ENCODE assay signal across 20 cellular contexts in genomic region chr19:46613525-46613924, GRCh38. TPM values are rescaled to one million over a fixed set of nuclear protein-coding genes. Genes with fewer than 3 reads are reported as not detected.
DNase-seq lines count a peak whose midpoint lies in the region; ATAC-seq lines count a peak whose summit lies in the region.
"Had no signal": no experiment of that assay in that cellular context is flagged by ENCODE, and none has a peak within 500 bp of the region (broad histone marks: within the 10 kb centered on the region; RNA-seq: fewer than 3 reads in every experiment).

No MANE protein-coding gene starts in this region.

- peaks cover 16% of the 10 kb centered on the region for H3K36me3 ChIP-seq in CD4-positive, CD25-positive, alpha-beta regulatory T cell (ENCODE audit: control insufficient read depth, insufficient read depth, low read length)
- peaks cover 0 to 17% (median 11%) of the 10 kb centered on the region in 3 experiments for H3K36me3 ChIP-seq in naive thymus-derived CD4-positive, alpha-beta T cell (ENCODE audit: control insufficient read depth in 2 of 3, insufficient read depth in 3 of 3, low read length in 3 of 3)
- H3K36me3 ChIP-seq: breast epithelium had no signal

- H3K4me1 ChIP-seq in CD4-positive, CD25-positive, alpha-beta regulatory T cell (ENCODE audit: control insufficient read depth, insufficient read depth, low read length, poor library complexity, severe bottlenecking), result peaks cover 66% of the 10 kb centered on the region
- H3K4me1 ChIP-seq in naive thymus-derived CD4-positive, alpha-beta T cell (ENCODE audit: control insufficient read depth in 2 of 2, insufficient read depth in 2 of 2, low read length in 2 of 2), result peaks cover 24 to 78% of the 10 kb centered on the region in 2 donors

- CTCF ChIA-PET in activated CD4-positive, alpha-beta T cell treated with anti-CD3 and anti-CD28 coated beads for 36 hours (lab: Charles Lee), result interaction anchor here (0.6 to 14.4 kb wide), 14 partner anchors 8 to 434 kb away, joined by 3 to 206 read pairs (median 4); partner anchors contain the start of genes CALM3, DACT3, GNG8 and PTGIR
- CTCF ChIA-PET in naive thymus-derived CD4-positive, alpha-beta T cell (lab: Charles Lee), result interaction anchor here (0.6 to 9.0 kb wide), 13 partner anchors 11 to 483 kb away, joined by 3 to 137 read pairs (median 4); partner anchors contain the start of genes CALM3, DACT3 and PTGIR

- no peaks in the 10 kb centered on the region for H3K9me3 ChIP-seq in CD4-positive, CD25-positive, alpha-beta regulatory T cell (ENCODE audit: control insufficient read depth in 2 of 2, low read length in 2 of 2)
- no peaks in the 10 kb centered on the region for H3K9me3 ChIP-seq in naive thymus-derived CD4-positive, alpha-beta T cell (ENCODE audit: control insufficient read depth in 2 of 3, low read length in 3 of 3)
- H3K9me3 ChIP-seq: BLaER1, breast epithelium had no signal

- peak overlapping the region; percentile 37 for H3K27ac ChIP-seq in CD4-positive, CD25-positive, alpha-beta regulatory T cell (ENCODE audit: insufficient read depth, low read length, poor library complexity, severe bottlenecking)
- peak overlapping the region; percentile 65 for H3K27ac ChIP-seq in naive thymus-derived CD4-positive, alpha-beta T cell (ENCODE audit: low read depth, low read length)
- H3K27ac ChIP-seq: BLaER1, breast epithelium had no signal

- no peak overlapping the region for H3K27ac Mint-ChIP-seq in activated CD4-positive, alpha-beta T cell treated with anti-CD3 and anti-CD28 coated beads for 36 hours
- H3K27ac Mint-ChIP-seq in CD4-positive, CD25-positive, alpha-beta regulatory T cell, result peak overlapping the region; percentile 88 to 92 (median 92)
- H3K27ac Mint-ChIP-seq in activated T-helper 2 cell treated with anti-CD3 and anti-CD28 coated beads, Interferon-gamma antibody, Interleukin-2, Interleukin-4, amounts not matched to agents 10 μg/mL and 5 μg/mL and 100 μg/mL, durations not matched to agents 14 hours and 24 hours and 36 hours, result peak overlapping the region; percentile 87
- H3K27ac Mint-ChIP-seq in naive thymus-derived CD4-positive, alpha-beta T cell, result peak overlapping the region in 8 of 9 donors; percentile 29 to 92 (median 89)
- H3K27ac Mint-ChIP-seq: dendritic cell treated with granulocyte-macrophage colony-stimulating factor and Interleukin-4, amounts not matched to agents 40 ng/mL and 50 ng/mL, for 4 days had no signal

- POLR2A ChIA-PET in activated CD4-positive, alpha-beta T cell treated with anti-CD3 and anti-CD28 coated beads for 36 hours (lab: Charles Lee), result interaction anchor here (1.7 kb wide), 1 partner anchor 48 kb away, joined by 7 read pairs; the partner anchor contains the start of gene DACT3
- POLR2A ChIA-PET in naive thymus-derived CD4-positive, alpha-beta T cell (lab: Charles Lee), result interaction anchor here (0.7 to 5.2 kb wide), 5 partner anchors 12 to 48 kb away, joined by 3 to 112 read pairs (median 23); partner anchors contain the start of genes CALM3 and DACT3

- peak; percentile 11 for DNase-seq in activated CD4-positive, alpha-beta T cell treated with anti-CD3 and anti-CD28 coated beads for 36 hours
- no peak for DNase-seq in activated CD4-positive, alpha-beta T cell treated with anti-CD3 and anti-CD28 coated beads for 4 hours
- DNase-seq in CD4-positive, CD25-positive, alpha-beta regulatory T cell, result no peak
- no peak for DNase-seq in activated T-helper 2 cell treated with anti-CD3 and anti-CD28 coated beads, Interferon-gamma antibody, Interleukin-2, Interleukin-4, amounts not matched to agents 10 μg/mL and 5 μg/mL and 100 μg/mL, durations not matched to agents 14 hours and 24 hours and 36 hours (ENCODE audit: low spot score)
- no peak for DNase-seq in naive thymus-derived CD4-positive, alpha-beta T cell
- DNase-seq in KG1 (lab: John Stamatoyannopoulos, UW) (no peak), NCI-H69 (lab: John Stamatoyannopoulos, UW) (no peak)
- DNase-seq: SIG-M5 had no signal

- no peaks in the 10 kb centered on the region for H3K9me3 Mint-ChIP-seq in activated CD4-positive, alpha-beta T cell treated with anti-CD3 and anti-CD28 coated beads for 36 hours (ENCODE audit: low read depth)
- no peaks in the 10 kb centered on the region for H3K9me3 Mint-ChIP-seq in CD4-positive, CD25-positive, alpha-beta regulatory T cell
- no peaks in the 10 kb centered on the region for H3K9me3 Mint-ChIP-seq in activated T-helper 2 cell treated with anti-CD3 and anti-CD28 coated beads, Interferon-gamma antibody, Interleukin-2, Interleukin-4, amounts not matched to agents 10 μg/mL and 5 μg/mL and 100 μg/mL, durations not matched to agents 14 hours and 24 hours and 36 hours
- no peaks in the 10 kb centered on the region for H3K9me3 Mint-ChIP-seq in naive thymus-derived CD4-positive, alpha-beta T cell
- H3K9me3 Mint-ChIP-seq: activated naive CD4-positive, alpha-beta T cell treated with anti-CD3 and anti-CD28 coated beads, Interleukin-2, amount 50 U/mL, for 72 hours; dendritic cell treated with granulocyte-macrophage colony-stimulating factor and Interleukin-4, amounts not matched to agents 40 ng/mL and 50 ng/mL, for 4 days; mesothelial cell of epicardium; neural crest cell had no signal

- intact Hi-C loops in activated CD4-positive, alpha-beta T cell treated with anti-CD3 and anti-CD28 coated beads for 36 hours (cut with DNase I, micrococcal nuclease), result no loop called here
- intact Hi-C loops in activated T-helper 2 cell treated with anti-CD3 and anti-CD28 coated beads, Interferon-gamma antibody, Interleukin-2, Interleukin-4, amounts not matched to agents 10 μg/mL and 5 μg/mL and 100 μg/mL, durations not matched to agents 14 hours and 24 hours and 36 hours (cut with micrococcal nuclease), result no loop called here
- intact Hi-C loops in naive thymus-derived CD4-positive, alpha-beta T cell (cut with micrococcal nuclease), result loop anchor here (5.0 to 10.0 kb wide), 3 partner anchors 89 to 729 kb away; partner anchors contain the start of genes IRF2BP1 (in 1 of the 2) and ZC3H4 (in 1 of the 2)

- H3K4me1 Mint-ChIP-seq in activated CD4-positive, alpha-beta T cell treated with anti-CD3 and anti-CD28 coated beads for 36 hours, result peaks cover 81% of the 10 kb centered on the region
- peaks cover 30 to 82% (median 43%) of the 10 kb centered on the region in 4 donors for H3K4me1 Mint-ChIP-seq in CD4-positive, CD25-positive, alpha-beta regulatory T cell
- peaks cover 53% of the 10 kb centered on the region for H3K4me1 Mint-ChIP-seq in activated T-helper 2 cell treated with anti-CD3 and anti-CD28 coated beads, Interferon-gamma antibody, Interleukin-2, Interleukin-4, amounts not matched to agents 10 μg/mL and 5 μg/mL and 100 μg/mL, durations not matched to agents 14 hours and 24 hours and 36 hours (ENCODE audit: low read depth)
- H3K4me1 Mint-ChIP-seq in naive thymus-derived CD4-positive, alpha-beta T cell, result peaks cover 53 to 82% (median 77%) of the 10 kb centered on the region in 7 donors

- no peak overlapping the region for H3K4me3 ChIP-seq in CD4-positive, CD25-positive, alpha-beta regulatory T cell (ENCODE audit: low read depth, low read length)
- H3K4me3 ChIP-seq in naive thymus-derived CD4-positive, alpha-beta T cell (ENCODE audit: low read length), result no peak overlapping the region
- H3K4me3 ChIP-seq: BLaER1, breast epithelium had no signal

- peaks cover 29% of the 10 kb centered on the region for H3K36me3 Mint-ChIP-seq in activated CD4-positive, alpha-beta T cell treated with anti-CD3 and anti-CD28 coated beads for 36 hours (ENCODE audit: low read depth)
- H3K36me3 Mint-ChIP-seq in CD4-positive, CD25-positive, alpha-beta regulatory T cell, result peaks cover 16% of the 10 kb centered on the region
- H3K36me3 Mint-ChIP-seq in activated T-helper 2 cell treated with anti-CD3 and anti-CD28 coated beads, Interferon-gamma antibody, Interleukin-2, Interleukin-4, amounts not matched to agents 10 μg/mL and 5 μg/mL and 100 μg/mL, durations not matched to agents 14 hours and 24 hours and 36 hours (ENCODE audit: low read depth), result peaks cover 50% of the 10 kb centered on the region
- H3K36me3 Mint-ChIP-seq in naive thymus-derived CD4-positive, alpha-beta T cell, result peaks cover 3 to 29% (median 12%) of the 10 kb centered on the region in 5 donors

- no peaks in the 10 kb centered on the region for H3K27me3 ChIP-seq in CD4-positive, CD25-positive, alpha-beta regulatory T cell (ENCODE audit: control insufficient read depth, insufficient read depth, low read length)
- H3K27me3 ChIP-seq in naive thymus-derived CD4-positive, alpha-beta T cell (ENCODE audit: control insufficient read depth in 2 of 2, insufficient read depth in 2 of 2, low read length in 2 of 2), result no peaks in the 10 kb centered on the region
- H3K27me3 ChIP-seq: BLaER1, breast epithelium had no signal

- H3K4me3 Mint-ChIP-seq in activated CD4-positive, alpha-beta T cell treated with anti-CD3 and anti-CD28 coated beads for 36 hours, result no peak overlapping the region
- peak overlapping the region in 3 of 4 donors; percentile 35 to 68 (median 49) for H3K4me3 Mint-ChIP-seq in CD4-positive, CD25-positive, alpha-beta regulatory T cell
- no peak overlapping the region for H3K4me3 Mint-ChIP-seq in activated T-helper 2 cell treated with anti-CD3 and anti-CD28 coated beads, Interferon-gamma antibody, Interleukin-2, Interleukin-4, amounts not matched to agents 10 μg/mL and 5 μg/mL and 100 μg/mL, durations not matched to agents 14 hours and 24 hours and 36 hours (ENCODE audit: low read depth)
- H3K4me3 Mint-ChIP-seq in naive thymus-derived CD4-positive, alpha-beta T cell, result peak overlapping the region in 5 of 10 donors; percentile 25 to 77 (median 69)
- H3K4me3 Mint-ChIP-seq: dendritic cell treated with granulocyte-macrophage colony-stimulating factor and Interleukin-4, amounts not matched to agents 40 ng/mL and 50 ng/mL, for 4 days; mesothelial cell of epicardium had no signal

- ATAC-seq in activated CD4-positive, alpha-beta T cell treated with anti-CD3 and anti-CD28 coated beads for 36 hours, result no peak
- no peak for ATAC-seq in CD4-positive, CD25-positive, alpha-beta regulatory T cell (ENCODE audit: low read depth in 2 of 2)
- ATAC-seq in naive thymus-derived CD4-positive, alpha-beta T cell, result no peak
- ATAC-seq in HG03196 (IDR thresholded peaks at IDR 0.05; ENCODE audit: unreplicated experiment), result no peak

- no peaks in the 10 kb centered on the region for H3K27me3 Mint-ChIP-seq in activated CD4-positive, alpha-beta T cell treated with anti-CD3 and anti-CD28 coated beads for 36 hours
- no peaks in the 10 kb centered on the region for H3K27me3 Mint-ChIP-seq in CD4-positive, CD25-positive, alpha-beta regulatory T cell
- H3K27me3 Mint-ChIP-seq in activated T-helper 2 cell treated with anti-CD3 and anti-CD28 coated beads, Interferon-gamma antibody, Interleukin-2, Interleukin-4, amounts not matched to agents 10 μg/mL and 5 μg/mL and 100 μg/mL, durations not matched to agents 14 hours and 24 hours and 36 hours (ENCODE audit: low read depth), result no peaks in the 10 kb centered on the region
- H3K27me3 Mint-ChIP-seq in naive thymus-derived CD4-positive, alpha-beta T cell, result no peaks in the 10 kb centered on the region

RNA-seq across cellular contexts. Expression of gene PTGIR, which starts 11.4 kb away (rescaled TPM):
- total RNA-seq in activated CD4-positive, alpha-beta T cell treated with anti-CD3 and anti-CD28 coated beads for 36 hours, result 10 to 100 TPM; 40.1 to 41.0 TPM
- 8.6 TPM for total RNA-seq in CD4-positive, CD25-positive, alpha-beta regulatory T cell
- 10 to 100 TPM in 2 of 4 donors, 1 to 10 TPM in 1, under 1 TPM in 1; 0.31 to 16.8 (median 10.1) TPM for polyA plus RNA-seq in CD4-positive, CD25-positive, alpha-beta regulatory T cell
- total RNA-seq in activated T-helper 2 cell treated with anti-CD3 and anti-CD28 coated beads, Interferon-gamma antibody, Interleukin-2, Interleukin-4, amounts not matched to agents 10 μg/mL and 5 μg/mL and 100 μg/mL, durations not matched to agents 14 hours and 24 hours and 36 hours, result 214 and 218 TPM in 2 replicates
- 10 to 100 TPM in 1 of 5 experiments, 1 to 10 TPM in 4; 4.2 to 99.1 (median 4.9) TPM for total RNA-seq in naive thymus-derived CD4-positive, alpha-beta T cell
- polyA plus RNA-seq in naive thymus-derived CD4-positive, alpha-beta T cell, result 10 to 100 TPM in 1 of 2 donors, 1 to 10 TPM in 1; 5.1 to 13.2 TPM
- total RNA-seq: A673, kidney epithelial cell, neural crest cell had no signal

RNA-seq across cellular contexts. Expression of gene CALM3, which starts 12.4 kb away (rescaled TPM):
- total RNA-seq in activated CD4-positive, alpha-beta T cell treated with anti-CD3 and anti-CD28 coated beads for 36 hours, result 100 to 1,000 TPM; 493 to 631 TPM
- total RNA-seq in CD4-positive, CD25-positive, alpha-beta regulatory T cell, result 286 TPM
- 100 to 1,000 TPM; 207 to 361 (median 286) TPM for polyA plus RNA-seq in CD4-positive, CD25-positive, alpha-beta regulatory T cell
- total RNA-seq in activated T-helper 2 cell treated with anti-CD3 and anti-CD28 coated beads, Interferon-gamma antibody, Interleukin-2, Interleukin-4, amounts not matched to agents 10 μg/mL and 5 μg/mL and 100 μg/mL, durations not matched to agents 14 hours and 24 hours and 36 hours, result 537 and 553 TPM in 2 replicates
- total RNA-seq in naive thymus-derived CD4-positive, alpha-beta T cell, result 100 to 1,000 TPM; 203 to 517 (median 266) TPM
- polyA plus RNA-seq in naive thymus-derived CD4-positive, alpha-beta T cell, result 100 to 1,000 TPM; 242 to 254 TPM

RNA-seq across cellular contexts. Expression of gene GNG8, which starts 22.5 kb away (rescaled TPM):
- 10 to 100 TPM; 13.8 to 17.4 TPM for total RNA-seq in activated CD4-positive, alpha-beta T cell treated with anti-CD3 and anti-CD28 coated beads for 36 hours
- not detected for total RNA-seq in CD4-positive, CD25-positive, alpha-beta regulatory T cell
- 10 to 100 TPM in 1 of 4 donors, 1 to 10 TPM in 2, not detected in 1; 6.8 to 15.7 (median 8.6) TPM for polyA plus RNA-seq in CD4-positive, CD25-positive, alpha-beta regulatory T cell
- 21.4 and 29.1 TPM in 2 replicates for total RNA-seq in activated T-helper 2 cell treated with anti-CD3 and anti-CD28 coated beads, Interferon-gamma antibody, Interleukin-2, Interleukin-4, amounts not matched to agents 10 μg/mL and 5 μg/mL and 100 μg/mL, durations not matched to agents 14 hours and 24 hours and 36 hours
- total RNA-seq in naive thymus-derived CD4-positive, alpha-beta T cell, result 10 to 100 TPM in 1 of 5 experiments, 1 to 10 TPM in 1, not detected in 3; 3.2 to 12.3 TPM
- 1 to 10 TPM in 1 of 2 donors, not detected in 1; 9.7 TPM for polyA plus RNA-seq in naive thymus-derived CD4-positive, alpha-beta T cell
- total RNA-seq: A673, breast epithelium, endothelial cell of umbilical vein, kidney epithelial cell, neural crest cell, OCI-LY7, pulmonary artery endothelial cell had no signal
- polyA plus RNA-seq: endothelial cell of umbilical vein had no signal

RNA-seq across cellular contexts. Expression of gene DACT3, which starts 47.5 kb away (rescaled TPM):
- 1 to 10 TPM; 2.9 to 3.1 TPM for total RNA-seq in activated CD4-positive, alpha-beta T cell treated with anti-CD3 and anti-CD28 coated beads for 36 hours
- not detected for total RNA-seq in CD4-positive, CD25-positive, alpha-beta regulatory T cell
- polyA plus RNA-seq in CD4-positive, CD25-positive, alpha-beta regulatory T cell, result not detected
- 6.1 and 6.5 TPM in 2 replicates for total RNA-seq in activated T-helper 2 cell treated with anti-CD3 and anti-CD28 coated beads, Interferon-gamma antibody, Interleukin-2, Interleukin-4, amounts not matched to agents 10 μg/mL and 5 μg/mL and 100 μg/mL, durations not matched to agents 14 hours and 24 hours and 36 hours
- total RNA-seq in naive thymus-derived CD4-positive, alpha-beta T cell, result 1 to 10 TPM in 1 of 5 experiments, under 1 TPM in 3, not detected in 1; 0.11 to 1.3 (median 0.34) TPM
- polyA plus RNA-seq in naive thymus-derived CD4-positive, alpha-beta T cell, result under 1 TPM in 1 of 2 donors, not detected in 1; 0.07 TPM

Comparison
In these comparisons a context has a peak if more than half of its experiments do, and no peak if none do; other contexts are left out.
1. H3K4me3 Mint-ChIP-seq: peak in CD4-positive, CD25-positive, alpha-beta regulatory T cell (3 of 4); none in activated CD4-positive, alpha-beta T cell treated with anti-CD3 and anti-CD28 coated beads for 36 hours (single experiment) and activated T-helper 2 cell treated with anti-CD3 and anti-CD28 coated beads, Interferon-gamma antibody, Interleukin-2, Interleukin-4, amounts not matched to agents 10 μg/mL and 5 μg/mL and 100 μg/mL, durations not matched to agents 14 hours and 24 hours and 36 hours (single experiment).
2. intact Hi-C loops: an anchor here in naive thymus-derived CD4-positive, alpha-beta T cell (5.0 to 10.0 kb wide); none called in activated CD4-positive, alpha-beta T cell treated with anti-CD3 and anti-CD28 coated beads for 36 hours and activated T-helper 2 cell treated with anti-CD3 and anti-CD28 coated beads, Interferon-gamma antibody, Interleukin-2, Interleukin-4, amounts not matched to agents 10 μg/mL and 5 μg/mL and 100 μg/mL, durations not matched to agents 14 hours and 24 hours and 36 hours.